Comparison of ENCODE assay signal across 1 cellular context in the genomic region with DNA sequence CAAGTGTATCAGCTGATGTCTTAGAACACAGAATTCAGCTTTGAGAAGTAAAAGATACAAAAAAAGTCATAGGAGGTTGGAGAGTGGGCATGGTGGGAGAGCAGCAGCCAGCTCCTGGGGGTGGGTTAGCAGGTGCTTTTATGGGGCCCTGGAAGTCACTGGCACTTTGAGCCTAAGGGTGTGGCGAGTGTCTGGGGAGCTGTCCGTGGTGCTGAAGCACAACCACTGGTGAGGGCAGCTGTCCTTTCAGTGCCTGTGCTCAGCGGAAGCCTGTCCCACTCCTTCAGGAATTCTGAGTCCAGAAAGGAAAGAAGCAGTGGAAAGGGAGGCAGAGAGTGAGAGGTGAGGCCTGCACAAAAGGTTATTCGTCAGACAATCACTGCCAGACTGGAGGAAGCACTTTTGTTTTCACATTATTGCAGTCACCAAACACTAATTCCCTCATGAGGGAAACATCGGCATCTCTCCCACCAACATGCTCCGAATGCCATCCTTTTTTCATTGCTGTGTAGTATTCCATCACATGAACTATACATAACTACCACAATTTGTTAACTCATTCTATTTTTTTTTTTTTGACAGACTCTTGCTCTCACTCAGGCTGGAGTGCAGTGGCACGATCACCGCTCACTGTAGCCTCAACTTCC.
TF ChIP-seq lines count a peak whose summit lies in the region.

No MANE protein-coding gene starts in this region.

TF ChIP-seq in K562, 482 proteins besides CTCF, POLR2A, EP300 and RAD21 (continued from another document and continues in another):
- TF ChIP-seq ELK1 (CRISPR knock-in tag; IDR thresholded peaks at IDR 0.05) = no peak
- TF ChIP-seq, protein P1, sequence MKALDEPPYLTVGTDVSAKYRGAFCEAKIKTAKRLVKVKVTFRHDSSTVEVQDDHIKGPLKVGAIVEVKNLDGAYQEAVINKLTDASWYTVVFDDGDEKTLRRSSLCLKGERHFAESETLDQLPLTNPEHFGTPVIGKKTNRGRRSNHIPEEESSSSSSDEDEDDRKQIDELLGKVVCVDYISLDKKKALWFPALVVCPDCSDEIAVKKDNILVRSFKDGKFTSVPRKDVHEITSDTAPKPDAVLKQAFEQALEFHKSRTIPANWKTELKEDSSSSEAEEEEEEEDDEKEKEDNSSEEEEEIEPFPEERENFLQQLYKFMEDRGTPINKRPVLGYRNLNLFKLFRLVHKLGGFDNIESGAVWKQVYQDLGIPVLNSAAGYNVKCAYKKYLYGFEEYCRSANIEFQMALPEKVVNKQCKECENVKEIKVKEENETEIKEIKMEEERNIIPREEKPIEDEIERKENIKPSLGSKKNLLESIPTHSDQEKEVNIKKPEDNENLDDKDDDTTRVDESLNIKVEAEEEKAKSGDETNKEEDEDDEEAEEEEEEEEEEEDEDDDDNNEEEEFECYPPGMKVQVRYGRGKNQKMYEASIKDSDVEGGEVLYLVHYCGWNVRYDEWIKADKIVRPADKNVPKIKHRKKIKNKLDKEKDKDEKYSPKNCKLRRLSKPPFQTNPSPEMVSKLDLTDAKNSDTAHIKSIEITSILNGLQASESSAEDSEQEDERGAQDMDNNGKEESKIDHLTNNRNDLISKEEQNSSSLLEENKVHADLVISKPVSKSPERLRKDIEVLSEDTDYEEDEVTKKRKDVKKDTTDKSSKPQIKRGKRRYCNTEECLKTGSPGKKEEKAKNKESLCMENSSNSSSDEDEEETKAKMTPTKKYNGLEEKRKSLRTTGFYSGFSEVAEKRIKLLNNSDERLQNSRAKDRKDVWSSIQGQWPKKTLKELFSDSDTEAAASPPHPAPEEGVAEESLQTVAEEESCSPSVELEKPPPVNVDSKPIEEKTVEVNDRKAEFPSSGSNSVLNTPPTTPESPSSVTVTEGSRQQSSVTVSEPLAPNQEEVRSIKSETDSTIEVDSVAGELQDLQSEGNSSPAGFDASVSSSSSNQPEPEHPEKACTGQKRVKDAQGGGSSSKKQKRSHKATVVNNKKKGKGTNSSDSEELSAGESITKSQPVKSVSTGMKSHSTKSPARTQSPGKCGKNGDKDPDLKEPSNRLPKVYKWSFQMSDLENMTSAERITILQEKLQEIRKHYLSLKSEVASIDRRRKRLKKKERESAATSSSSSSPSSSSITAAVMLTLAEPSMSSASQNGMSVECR (CRISPR knock-in tag; IDR thresholded peaks at IDR 0.05) = peak; percentile 60; the same call in 1 of the 2 replicates
- no peak for TF ChIP-seq ETV6 (IDR thresholded peaks at IDR 0.05; ENCODE audit: borderline replicate concordance in 1 of 2, low read depth in 2 of 2, low read length in 1 of 2)
- no peak; the same call in 1 of the 2 replicates for TF ChIP-seq ETV6 (CRISPR knock-in tag; IDR thresholded peaks at IDR 0.05; ENCODE audit: borderline replicate concordance)
- no peak for TF ChIP-seq SIN3A (IDR thresholded peaks at IDR 0.05; ENCODE audit: borderline replicate concordance in 2 of 2, control insufficient read depth in 1 of 2, low read depth in 2 of 2, low read length in 2 of 2)
- TF ChIP-seq, protein P2, sequence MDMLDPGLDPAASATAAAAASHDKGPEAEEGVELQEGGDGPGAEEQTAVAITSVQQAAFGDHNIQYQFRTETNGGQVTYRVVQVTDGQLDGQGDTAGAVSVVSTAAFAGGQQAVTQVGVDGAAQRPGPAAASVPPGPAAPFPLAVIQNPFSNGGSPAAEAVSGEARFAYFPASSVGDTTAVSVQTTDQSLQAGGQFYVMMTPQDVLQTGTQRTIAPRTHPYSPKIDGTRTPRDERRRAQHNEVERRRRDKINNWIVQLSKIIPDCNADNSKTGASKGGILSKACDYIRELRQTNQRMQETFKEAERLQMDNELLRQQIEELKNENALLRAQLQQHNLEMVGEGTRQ (CRISPR knock-in tag; IDR thresholded peaks at IDR 0.05) = no peak
- TF ChIP-seq ZNF785 (CRISPR knock-in tag; IDR thresholded peaks at IDR 0.05) = no peak
- TF ChIP-seq, protein P3, sequence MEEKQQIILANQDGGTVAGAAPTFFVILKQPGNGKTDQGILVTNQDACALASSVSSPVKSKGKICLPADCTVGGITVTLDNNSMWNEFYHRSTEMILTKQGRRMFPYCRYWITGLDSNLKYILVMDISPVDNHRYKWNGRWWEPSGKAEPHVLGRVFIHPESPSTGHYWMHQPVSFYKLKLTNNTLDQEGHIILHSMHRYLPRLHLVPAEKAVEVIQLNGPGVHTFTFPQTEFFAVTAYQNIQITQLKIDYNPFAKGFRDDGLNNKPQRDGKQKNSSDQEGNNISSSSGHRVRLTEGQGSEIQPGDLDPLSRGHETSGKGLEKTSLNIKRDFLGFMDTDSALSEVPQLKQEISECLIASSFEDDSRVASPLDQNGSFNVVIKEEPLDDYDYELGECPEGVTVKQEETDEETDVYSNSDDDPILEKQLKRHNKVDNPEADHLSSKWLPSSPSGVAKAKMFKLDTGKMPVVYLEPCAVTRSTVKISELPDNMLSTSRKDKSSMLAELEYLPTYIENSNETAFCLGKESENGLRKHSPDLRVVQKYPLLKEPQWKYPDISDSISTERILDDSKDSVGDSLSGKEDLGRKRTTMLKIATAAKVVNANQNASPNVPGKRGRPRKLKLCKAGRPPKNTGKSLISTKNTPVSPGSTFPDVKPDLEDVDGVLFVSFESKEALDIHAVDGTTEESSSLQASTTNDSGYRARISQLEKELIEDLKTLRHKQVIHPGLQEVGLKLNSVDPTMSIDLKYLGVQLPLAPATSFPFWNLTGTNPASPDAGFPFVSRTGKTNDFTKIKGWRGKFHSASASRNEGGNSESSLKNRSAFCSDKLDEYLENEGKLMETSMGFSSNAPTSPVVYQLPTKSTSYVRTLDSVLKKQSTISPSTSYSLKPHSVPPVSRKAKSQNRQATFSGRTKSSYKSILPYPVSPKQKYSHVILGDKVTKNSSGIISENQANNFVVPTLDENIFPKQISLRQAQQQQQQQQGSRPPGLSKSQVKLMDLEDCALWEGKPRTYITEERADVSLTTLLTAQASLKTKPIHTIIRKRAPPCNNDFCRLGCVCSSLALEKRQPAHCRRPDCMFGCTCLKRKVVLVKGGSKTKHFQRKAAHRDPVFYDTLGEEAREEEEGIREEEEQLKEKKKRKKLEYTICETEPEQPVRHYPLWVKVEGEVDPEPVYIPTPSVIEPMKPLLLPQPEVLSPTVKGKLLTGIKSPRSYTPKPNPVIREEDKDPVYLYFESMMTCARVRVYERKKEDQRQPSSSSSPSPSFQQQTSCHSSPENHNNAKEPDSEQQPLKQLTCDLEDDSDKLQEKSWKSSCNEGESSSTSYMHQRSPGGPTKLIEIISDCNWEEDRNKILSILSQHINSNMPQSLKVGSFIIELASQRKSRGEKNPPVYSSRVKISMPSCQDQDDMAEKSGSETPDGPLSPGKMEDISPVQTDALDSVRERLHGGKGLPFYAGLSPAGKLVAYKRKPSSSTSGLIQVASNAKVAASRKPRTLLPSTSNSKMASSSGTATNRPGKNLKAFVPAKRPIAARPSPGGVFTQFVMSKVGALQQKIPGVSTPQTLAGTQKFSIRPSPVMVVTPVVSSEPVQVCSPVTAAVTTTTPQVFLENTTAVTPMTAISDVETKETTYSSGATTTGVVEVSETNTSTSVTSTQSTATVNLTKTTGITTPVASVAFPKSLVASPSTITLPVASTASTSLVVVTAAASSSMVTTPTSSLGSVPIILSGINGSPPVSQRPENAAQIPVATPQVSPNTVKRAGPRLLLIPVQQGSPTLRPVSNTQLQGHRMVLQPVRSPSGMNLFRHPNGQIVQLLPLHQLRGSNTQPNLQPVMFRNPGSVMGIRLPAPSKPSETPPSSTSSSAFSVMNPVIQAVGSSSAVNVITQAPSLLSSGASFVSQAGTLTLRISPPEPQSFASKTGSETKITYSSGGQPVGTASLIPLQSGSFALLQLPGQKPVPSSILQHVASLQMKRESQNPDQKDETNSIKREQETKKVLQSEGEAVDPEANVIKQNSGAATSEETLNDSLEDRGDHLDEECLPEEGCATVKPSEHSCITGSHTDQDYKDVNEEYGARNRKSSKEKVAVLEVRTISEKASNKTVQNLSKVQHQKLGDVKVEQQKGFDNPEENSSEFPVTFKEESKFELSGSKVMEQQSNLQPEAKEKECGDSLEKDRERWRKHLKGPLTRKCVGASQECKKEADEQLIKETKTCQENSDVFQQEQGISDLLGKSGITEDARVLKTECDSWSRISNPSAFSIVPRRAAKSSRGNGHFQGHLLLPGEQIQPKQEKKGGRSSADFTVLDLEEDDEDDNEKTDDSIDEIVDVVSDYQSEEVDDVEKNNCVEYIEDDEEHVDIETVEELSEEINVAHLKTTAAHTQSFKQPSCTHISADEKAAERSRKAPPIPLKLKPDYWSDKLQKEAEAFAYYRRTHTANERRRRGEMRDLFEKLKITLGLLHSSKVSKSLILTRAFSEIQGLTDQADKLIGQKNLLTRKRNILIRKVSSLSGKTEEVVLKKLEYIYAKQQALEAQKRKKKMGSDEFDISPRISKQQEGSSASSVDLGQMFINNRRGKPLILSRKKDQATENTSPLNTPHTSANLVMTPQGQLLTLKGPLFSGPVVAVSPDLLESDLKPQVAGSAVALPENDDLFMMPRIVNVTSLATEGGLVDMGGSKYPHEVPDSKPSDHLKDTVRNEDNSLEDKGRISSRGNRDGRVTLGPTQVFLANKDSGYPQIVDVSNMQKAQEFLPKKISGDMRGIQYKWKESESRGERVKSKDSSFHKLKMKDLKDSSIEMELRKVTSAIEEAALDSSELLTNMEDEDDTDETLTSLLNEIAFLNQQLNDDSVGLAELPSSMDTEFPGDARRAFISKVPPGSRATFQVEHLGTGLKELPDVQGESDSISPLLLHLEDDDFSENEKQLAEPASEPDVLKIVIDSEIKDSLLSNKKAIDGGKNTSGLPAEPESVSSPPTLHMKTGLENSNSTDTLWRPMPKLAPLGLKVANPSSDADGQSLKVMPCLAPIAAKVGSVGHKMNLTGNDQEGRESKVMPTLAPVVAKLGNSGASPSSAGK (IDR thresholded peaks at IDR 0.05) = no peak
- 0 out of 2 replicates have a peak, but pooled peaks have one; percentile 16 for TF ChIP-seq CXXC5 (CRISPR knock-in tag; IDR thresholded peaks at IDR 0.05)
- TF ChIP-seq DMBX1 (CRISPR knock-in tag; IDR thresholded peaks at IDR 0.05; ENCODE audit: borderline replicate concordance) = peak; percentile 48; the same call in 1 of the 2 replicates
- no peak for TF ChIP-seq EGR1 (conservative IDR thresholded peaks at IDR 0.05)
- no peak for TF ChIP-seq TOE1 (IDR thresholded peaks at IDR 0.05; ENCODE audit: borderline replicate concordance)
- no peak for TF ChIP-seq TOE1 (CRISPR knock-in tag; IDR thresholded peaks at IDR 0.05; ENCODE audit: borderline replicate concordance, low read depth)
- no peak for TF ChIP-seq E2F3 (CRISPR knock-in tag; IDR thresholded peaks at IDR 0.05)
- TF ChIP-seq CBX3 (IDR thresholded peaks at IDR 0.05; ENCODE audit: borderline replicate concordance in 1 of 2, low read length in 2 of 2) = no peak
